8 cellular contexts compared by ENCODE assay signal in the genomic region with DNA sequence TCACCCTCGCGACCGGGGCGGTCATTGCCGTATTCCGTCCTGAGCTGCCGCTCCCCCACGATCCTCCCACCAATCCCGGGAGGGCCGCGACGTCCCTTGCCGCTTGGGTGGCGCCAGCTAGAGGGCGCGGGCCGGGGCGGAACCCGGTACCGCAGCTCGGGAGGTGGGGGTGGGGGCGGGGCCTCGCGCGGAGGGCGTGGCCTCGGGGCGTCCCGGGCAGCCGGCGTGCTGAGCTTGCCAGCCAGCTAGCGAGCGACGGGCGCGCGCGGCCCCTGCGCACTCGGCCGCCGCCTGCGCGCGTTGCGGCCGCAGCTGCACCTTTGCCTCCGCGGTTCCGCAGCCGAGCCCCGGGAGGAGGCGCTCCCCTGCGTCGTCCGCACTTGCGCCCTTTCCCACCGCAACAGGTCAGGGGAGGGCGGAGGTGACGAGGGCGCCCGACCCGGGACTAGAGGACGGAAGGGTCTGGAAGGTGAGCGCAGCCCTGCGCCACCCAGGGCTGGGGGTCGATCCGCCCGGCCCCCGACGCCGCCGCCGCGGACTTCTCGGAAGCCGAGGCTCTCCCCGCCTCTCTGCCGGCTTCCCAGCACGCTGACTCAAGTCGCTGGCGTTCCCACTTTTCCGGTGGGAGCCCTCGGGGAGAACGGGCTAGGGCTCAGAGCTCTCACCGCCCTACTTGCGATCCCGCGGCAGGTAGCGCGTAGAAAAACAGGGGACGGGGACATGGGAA. TPM values are rescaled to one million over a fixed set of nuclear protein-coding genes. Genes with fewer than 3 reads are reported as not detected.
DNase-seq lines count a peak whose midpoint lies in the region; ATAC-seq and TF ChIP-seq lines count a peak whose summit lies in the region.

Gene AFF1, plus strand, starts transcription at position 240 of the 727 bp plus-strand sequence. CDS start 13,523 bp downstream, outside the sequence.

- H3K4me1 Mint-ChIP-seq in activated naive CD4-positive, alpha-beta T cell treated with anti-CD3 and anti-CD28 coated beads, Interleukin-2, amount 50 U/mL, for 24 hours: peaks cover 52% of the 10 kb centered on the region

- DNase-seq in GM10266 (ENCODE audit: extremely low spot score) (peak; percentile 95), NCI-H1092 (lab: John Stamatoyannopoulos, UW) (peak; percentile 85), glomerular visceral epithelial cell (ENCODE audit: extremely low spot score) (peak; percentile 97), ovary (peak; percentile 87 to 92 (median 88)), thyroid gland (peak; percentile 96 to 97)

- H3K27me3 ChIP-seq in ovary: no peaks in the 10 kb centered on the region
- no peaks in the 10 kb centered on the region for H3K27me3 ChIP-seq in thyroid gland

- H3K27ac ChIP-seq in ovary: peak within 1 kb of the TSS; percentile 59 to 82
- H3K27ac ChIP-seq in thyroid gland: peak within 1 kb of the TSS; percentile 92 to 97 (median 96)

- TF ChIP-seq CTCF in GM10266 (IDR thresholded peaks at IDR 0.05; ENCODE audit: control insufficient read depth, insufficient read depth, low read depth, missing control alignments) (peak; percentile 44), ovary (IDR thresholded peaks at IDR 0.05) (peak; percentile 34 to 54 (median 39)), thyroid gland (IDR thresholded peaks at IDR 0.05) (peak in 3 of 6 experiments; percentile 23 to 57 (median 34))

- WGBS in ovary, 3 donors: 1% methylated on average over 39 to 91 of the region's 92 CpGs
- 0% methylated on average over 9 to 12 of the region's 92 CpGs for WGBS in thyroid gland, 2 donors

- peaks cover 2% of the 10 kb centered on the region for H3K36me3 Mint-ChIP-seq in activated naive CD4-positive, alpha-beta T cell treated with anti-CD3 and anti-CD28 coated beads, Interleukin-2, amount 50 U/mL, for 24 hours

- intact Hi-C loops in ovary (cut with DNase I) (loop anchor here (2.0 to 10.0 kb wide), 5 partner anchors 70 to 290 kb away; partner anchors contain the start of gene KLHL8 (in 1 of the 4)), thyroid gland (cut with DNase I) (loop anchor here (5.0 kb wide), 1 partner anchor 72 kb away; no protein-coding TSS in a partner anchor)

- peak; percentile 47 for TF ChIP-seq EP300 in ovary (IDR thresholded peaks at IDR 0.05)

- peak within 1 kb of the TSS; percentile 94 for H3K27ac Mint-ChIP-seq in activated naive CD4-positive, alpha-beta T cell treated with anti-CD3 and anti-CD28 coated beads, Interleukin-2, amount 50 U/mL, for 24 hours

- TF ChIP-seq POLR2A in ovary (IDR thresholded peaks at IDR 0.05) (peak; percentile 75), thyroid gland (IDR thresholded peaks at IDR 0.05) (peak in 1 of 2 donors; percentile 98)

- H3K4me3 ChIP-seq in ovary: peak within 1 kb of the TSS; percentile 91
- H3K4me3 ChIP-seq in thyroid gland (replicated peaks in 1 of 3): peak within 1 kb of the TSS; percentile 71 to 96 (median 89)

- H3K36me3 ChIP-seq in ovary: no peaks in the 10 kb centered on the region
- no peaks in the 10 kb centered on the region for H3K36me3 ChIP-seq in thyroid gland

- H3K4me3 Mint-ChIP-seq in activated naive CD4-positive, alpha-beta T cell treated with anti-CD3 and anti-CD28 coated beads, Interleukin-2, amount 50 U/mL, for 24 hours: peak within 1 kb of the TSS; percentile 91

- H3K9me3 Mint-ChIP-seq in activated naive CD4-positive, alpha-beta T cell treated with anti-CD3 and anti-CD28 coated beads, Interleukin-2, amount 50 U/mL, for 24 hours: no peaks in the 10 kb centered on the region

- no peaks in the 10 kb centered on the region for H3K27me3 Mint-ChIP-seq in activated naive CD4-positive, alpha-beta T cell treated with anti-CD3 and anti-CD28 coated beads, Interleukin-2, amount 50 U/mL, for 24 hours

- ATAC-seq in HG02588 (IDR thresholded peaks at IDR 0.05; ENCODE audit: unreplicated experiment): peak; percentile 48
- peak; percentile 89 for ATAC-seq in SK-N-SH treated with all-trans-retinoic acid at 6 μM for 48 hours

- H3K4me1 ChIP-seq in ovary (ENCODE audit: insufficient read depth) (peaks cover 2% of the 10 kb centered on the region), thyroid gland (peaks cover 26 to 34% of the 10 kb centered on the region in 2 donors)

- H3K9me3 ChIP-seq in ovary (no peaks in the 10 kb centered on the region), thyroid gland (no peaks in the 10 kb centered on the region)

TF ChIP-seq in SK-N-SH treated with all-trans-retinoic acid at 6 μM for 48 hours, 23 proteins besides CTCF, POLR2A, EP300 and RAD21:
- no peak for TF ChIP-seq PPARA (CRISPR knock-in tag; IDR thresholded peaks at IDR 0.05; ENCODE audit: borderline replicate concordance)
- peak; percentile 31; the same call in 1 of the 2 replicates for TF ChIP-seq ZFP3 (CRISPR knock-in tag; IDR thresholded peaks at IDR 0.05)

RNA-seq across cellular contexts. Expression of gene AFF1, which starts in this region (rescaled TPM):
- total RNA-seq in ovary: 100 to 1,000 TPM in 1 of 7 donors, 10 to 100 TPM in 6; 56.8 to 107 (median 82.5) TPM
- polyA plus RNA-seq in ovary: 10 to 100 TPM; 26.0 to 44.6 TPM
- 100 to 1,000 TPM; 155 to 238 (median 192) TPM for total RNA-seq in thyroid gland

Comparison
In these comparisons a context has a peak if more than half of its experiments do, and no peak if none do; other contexts are left out.
1. Peak in every context shown above with its lines: DNase-seq, ATAC-seq, H3K4me3 ChIP-seq and H3K27ac ChIP-seq.